In genomic region chr21:5055996-5056962, GRCh38 we compare ENCODE assay signal across 8 cellular contexts.
DNase-seq lines count a peak whose midpoint lies in the region; ATAC-seq lines count a peak whose summit lies in the region.
"Not testable (repeated sequence)": the region's sequence is repeated elsewhere in the genome, so short reads cannot be mapped to it uniquely, and the experiment has no call there.

No MANE protein-coding gene starts in this region.

- not testable (repeated sequence) for H3K27me3 Mint-ChIP-seq in activated T-cell treated with anti-CD3 and anti-CD28 coated beads, Interleukin-2, amount 50 U/mL, for 72 hours (ENCODE audit: low read depth)

- WGBS in right cardiac atrium, result no CpG with 5 or more reads among the region's 33 CpGs

- H3K9me3 Mint-ChIP-seq in activated T-cell treated with anti-CD3 and anti-CD28 coated beads, Interleukin-2, amount 50 U/mL, for 72 hours, result not testable (repeated sequence)

- H3K27ac ChIP-seq in right cardiac atrium (ENCODE audit: low read length), result not testable (repeated sequence)

- not testable (repeated sequence) for H3K27ac Mint-ChIP-seq in activated T-cell treated with anti-CD3 and anti-CD28 coated beads, Interleukin-2, amount 50 U/mL, for 72 hours

- H3K9me3 ChIP-seq in right cardiac atrium (ENCODE audit: control insufficient read depth, low read length), result not testable (repeated sequence)

- H3K27me3 ChIP-seq in right cardiac atrium (ENCODE audit: control insufficient read depth, insufficient read depth), result not testable (repeated sequence)

- peak; percentile 71 for ATAC-seq in GM18517 (IDR thresholded peaks at IDR 0.05; ENCODE audit: unreplicated experiment)
- ATAC-seq in GM19468 (IDR thresholded peaks at IDR 0.05; ENCODE audit: extremely low read depth, unreplicated experiment), result peak; percentile 24
- peak; percentile 62 for ATAC-seq in HG02588 (IDR thresholded peaks at IDR 0.05; ENCODE audit: unreplicated experiment)
- peak; percentile 56 for ATAC-seq in HG03066 (IDR thresholded peaks at IDR 0.05; ENCODE audit: low read depth, unreplicated experiment)
- ATAC-seq in HG03460 (IDR thresholded peaks at IDR 0.05; ENCODE audit: unreplicated experiment), result peak; percentile 65
- peak; percentile 54 to 69 for ATAC-seq in activated T-cell treated with anti-CD3 and anti-CD28 coated beads, Interleukin-2, amount 50 U/mL, for 72 hours (replicated peaks in 1 of 2)
- peak; percentile 32 to 48 for ATAC-seq in right cardiac atrium
- ATAC-seq in sciatic nerve, result peak; percentile 52

- intact Hi-C loops in right cardiac atrium (cut with DNase I); sciatic nerve (cut with DNase I): not testable (repeated sequence)

- H3K36me3 Mint-ChIP-seq in activated T-cell treated with anti-CD3 and anti-CD28 coated beads, Interleukin-2, amount 50 U/mL, for 72 hours (ENCODE audit: insufficient read depth in 2 of 2), result not testable (repeated sequence)

- H3K4me1 Mint-ChIP-seq in activated T-cell treated with anti-CD3 and anti-CD28 coated beads, Interleukin-2, amount 50 U/mL, for 72 hours (ENCODE audit: low read depth), result not testable (repeated sequence)

- not testable (repeated sequence) for H3K4me1 ChIP-seq in right cardiac atrium (ENCODE audit: control insufficient read depth, insufficient read depth, low read length)

- not testable (repeated sequence) for H3K4me3 ChIP-seq in right cardiac atrium (ENCODE audit: low read length)

- H3K4me3 Mint-ChIP-seq in activated T-cell treated with anti-CD3 and anti-CD28 coated beads, Interleukin-2, amount 50 U/mL, for 72 hours, result not testable (repeated sequence)

- not testable (repeated sequence) for DNase-seq in activated T-cell treated with anti-CD3 and anti-CD28 coated beads, Interleukin-2, amount 50 U/mL, for 72 hours; right cardiac atrium; sciatic nerve (ENCODE audit: low spot score)
